ENCODE assay signal across 2 cellular contexts in the genomic region with DNA sequence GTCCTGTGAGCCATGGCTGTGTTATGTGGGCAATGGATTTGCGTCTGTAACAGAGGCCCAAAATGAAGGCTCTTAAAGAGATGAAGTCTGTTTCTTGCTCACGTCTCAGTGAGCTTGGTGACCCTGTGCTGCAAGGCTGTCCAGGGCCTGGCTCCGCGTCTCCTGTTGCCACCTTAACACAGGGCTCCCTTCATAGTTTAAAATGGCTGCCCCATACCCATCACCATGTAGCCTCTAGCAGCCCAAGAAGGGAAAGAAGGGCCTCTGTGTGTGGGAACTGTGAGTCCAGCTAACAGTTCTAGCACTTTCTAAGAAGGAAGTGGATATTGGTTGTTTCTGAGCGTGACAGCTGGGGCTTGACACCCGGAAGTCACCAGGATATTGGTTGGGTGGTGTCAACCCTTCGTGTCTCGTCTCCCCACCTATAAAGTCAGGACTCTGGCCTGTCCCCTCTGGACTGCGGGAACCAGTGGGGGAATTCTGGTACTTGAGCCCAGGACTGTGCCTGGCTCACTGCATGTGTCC.
TF ChIP-seq lines count a peak whose summit lies in the region.

No MANE protein-coding gene starts in this region.

TF ChIP-seq in SK-N-SH treated with all-trans-retinoic acid at 6 μM for 48 hours, 23 proteins besides CTCF, POLR2A, EP300 and RAD21:
- TF ChIP-seq OSR1 (CRISPR knock-in tag; IDR thresholded peaks at IDR 0.05): no peak
- TF ChIP-seq, protein P1, sequence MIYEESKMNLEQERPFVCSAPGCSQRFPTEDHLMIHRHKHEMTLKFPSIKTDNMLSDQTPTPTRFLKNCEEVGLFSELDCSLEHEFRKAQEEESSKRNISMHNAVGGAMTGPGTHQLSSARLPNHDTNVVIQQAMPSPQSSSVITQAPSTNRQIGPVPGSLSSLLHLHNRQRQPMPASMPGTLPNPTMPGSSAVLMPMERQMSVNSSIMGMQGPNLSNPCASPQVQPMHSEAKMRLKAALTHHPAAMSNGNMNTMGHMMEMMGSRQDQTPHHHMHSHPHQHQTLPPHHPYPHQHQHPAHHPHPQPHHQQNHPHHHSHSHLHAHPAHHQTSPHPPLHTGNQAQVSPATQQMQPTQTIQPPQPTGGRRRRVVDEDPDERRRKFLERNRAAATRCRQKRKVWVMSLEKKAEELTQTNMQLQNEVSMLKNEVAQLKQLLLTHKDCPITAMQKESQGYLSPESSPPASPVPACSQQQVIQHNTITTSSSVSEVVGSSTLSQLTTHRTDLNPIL (CRISPR knock-in tag; IDR thresholded peaks at IDR 0.05; ENCODE audit: low read depth): no peak
- no peak for TF ChIP-seq ZFP3 (CRISPR knock-in tag; IDR thresholded peaks at IDR 0.05)
- TF ChIP-seq ARNTL (CRISPR knock-in tag; IDR thresholded peaks at IDR 0.05; ENCODE audit: borderline replicate concordance, low read depth): no peak
- peak; percentile 66; the same call in 1 of the 2 replicates for TF ChIP-seq ZNF565 (CRISPR knock-in tag; conservative IDR thresholded peaks at IDR 0.05; ENCODE audit: low read depth)
- TF ChIP-seq, protein P2, sequence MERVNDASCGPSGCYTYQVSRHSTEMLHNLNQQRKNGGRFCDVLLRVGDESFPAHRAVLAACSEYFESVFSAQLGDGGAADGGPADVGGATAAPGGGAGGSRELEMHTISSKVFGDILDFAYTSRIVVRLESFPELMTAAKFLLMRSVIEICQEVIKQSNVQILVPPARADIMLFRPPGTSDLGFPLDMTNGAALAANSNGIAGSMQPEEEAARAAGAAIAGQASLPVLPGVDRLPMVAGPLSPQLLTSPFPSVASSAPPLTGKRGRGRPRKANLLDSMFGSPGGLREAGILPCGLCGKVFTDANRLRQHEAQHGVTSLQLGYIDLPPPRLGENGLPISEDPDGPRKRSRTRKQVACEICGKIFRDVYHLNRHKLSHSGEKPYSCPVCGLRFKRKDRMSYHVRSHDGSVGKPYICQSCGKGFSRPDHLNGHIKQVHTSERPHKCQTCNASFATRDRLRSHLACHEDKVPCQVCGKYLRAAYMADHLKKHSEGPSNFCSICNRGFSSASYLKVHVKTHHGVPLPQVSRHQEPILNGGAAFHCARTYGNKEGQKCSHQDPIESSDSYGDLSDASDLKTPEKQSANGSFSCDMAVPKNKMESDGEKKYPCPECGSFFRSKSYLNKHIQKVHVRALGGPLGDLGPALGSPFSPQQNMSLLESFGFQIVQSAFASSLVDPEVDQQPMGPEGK (CRISPR knock-in tag; IDR thresholded peaks at IDR 0.05; ENCODE audit: borderline replicate concordance): no peak

TF ChIP-seq in SK-N-SH, 30 proteins besides CTCF, POLR2A, EP300 and RAD21:
- no peak for TF ChIP-seq ELF1 (IDR thresholded peaks at IDR 0.05)
- TF ChIP-seq TEAD4 (IDR thresholded peaks at IDR 0.05; ENCODE audit: borderline replicate concordance, insufficient read depth): no peak
- TF ChIP-seq, protein P3, sequence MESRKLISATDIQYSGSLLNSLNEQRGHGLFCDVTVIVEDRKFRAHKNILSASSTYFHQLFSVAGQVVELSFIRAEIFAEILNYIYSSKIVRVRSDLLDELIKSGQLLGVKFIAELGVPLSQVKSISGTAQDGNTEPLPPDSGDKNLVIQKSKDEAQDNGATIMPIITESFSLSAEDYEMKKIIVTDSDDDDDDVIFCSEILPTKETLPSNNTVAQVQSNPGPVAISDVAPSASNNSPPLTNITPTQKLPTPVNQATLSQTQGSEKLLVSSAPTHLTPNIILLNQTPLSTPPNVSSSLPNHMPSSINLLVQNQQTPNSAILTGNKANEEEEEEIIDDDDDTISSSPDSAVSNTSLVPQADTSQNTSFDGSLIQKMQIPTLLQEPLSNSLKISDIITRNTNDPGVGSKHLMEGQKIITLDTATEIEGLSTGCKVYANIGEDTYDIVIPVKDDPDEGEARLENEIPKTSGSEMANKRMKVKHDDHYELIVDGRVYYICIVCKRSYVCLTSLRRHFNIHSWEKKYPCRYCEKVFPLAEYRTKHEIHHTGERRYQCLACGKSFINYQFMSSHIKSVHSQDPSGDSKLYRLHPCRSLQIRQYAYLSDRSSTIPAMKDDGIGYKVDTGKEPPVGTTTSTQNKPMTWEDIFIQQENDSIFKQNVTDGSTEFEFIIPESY (IDR thresholded peaks at IDR 0.05; ENCODE audit: borderline replicate concordance, low read depth): no peak
- TF ChIP-seq FOXM1 (IDR thresholded peaks at IDR 0.05; ENCODE audit: low read depth): no peak
- no peak for TF ChIP-seq RCOR1 (IDR thresholded peaks at IDR 0.05; ENCODE audit: low read length)
- no peak for TF ChIP-seq SIN3A (IDR thresholded peaks at IDR 0.05; ENCODE audit: borderline replicate concordance, low read depth, low read length)
- no peak for TF ChIP-seq JUND (IDR thresholded peaks at IDR 0.05)
- no peak for TF ChIP-seq TCF12 (IDR thresholded peaks at IDR 0.05)
- TF ChIP-seq GATA2 (CRISPR knock-in tag; IDR thresholded peaks at IDR 0.05): no peak
- no peak for TF ChIP-seq POLR2AphosphoS5 (IDR thresholded peaks at IDR 0.05; ENCODE audit: low read depth, low read length)
- no peak for TF ChIP-seq NFIC (IDR thresholded peaks at IDR 0.05; ENCODE audit: borderline replicate concordance)
- TF ChIP-seq NRF1 (IDR thresholded peaks at IDR 0.05; ENCODE audit: low read depth, low read length): no peak
